In the genomic region with DNA sequence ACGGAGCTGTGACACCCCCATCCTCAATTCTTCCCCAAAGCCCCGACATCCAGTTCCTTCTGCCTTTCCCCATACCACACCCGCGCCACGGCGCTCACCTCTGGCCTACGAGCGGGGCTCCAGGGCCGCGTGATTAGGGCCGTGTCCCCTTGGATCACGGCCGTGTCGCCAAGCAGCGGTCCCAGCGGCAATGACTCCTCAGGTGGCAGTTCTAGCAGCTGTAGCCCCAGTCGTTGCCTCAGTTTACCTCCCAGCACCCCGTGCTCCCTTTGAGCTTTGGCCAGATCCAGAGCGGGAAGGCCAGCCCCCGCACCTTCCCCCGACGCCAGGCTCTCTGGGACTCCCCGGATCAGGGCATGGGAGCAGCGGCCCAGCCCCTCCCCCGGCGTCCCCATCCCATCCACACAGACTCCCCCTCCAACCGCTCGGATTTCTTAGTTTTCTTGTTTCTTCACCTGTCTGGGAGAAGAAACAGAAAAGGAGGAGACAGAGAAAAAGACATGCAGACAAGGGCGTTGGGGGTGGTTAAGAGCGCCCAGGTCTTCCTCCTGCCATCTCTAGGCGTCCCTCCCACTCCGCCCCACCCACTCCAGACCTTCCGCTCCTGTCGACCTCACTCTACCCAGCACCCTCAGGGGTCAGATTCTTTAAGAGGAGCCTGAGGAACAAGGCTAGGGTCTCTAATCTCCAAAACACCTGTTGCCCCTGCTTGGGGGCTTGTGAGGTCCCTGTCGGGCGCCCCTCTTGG, we compare ENCODE assay signal across 8 cellular contexts. TPM values are rescaled to one million over a fixed set of nuclear protein-coding genes. Genes with fewer than 3 reads are reported as not detected.
DNase-seq lines count a peak whose midpoint lies in the region; ATAC-seq and TF ChIP-seq lines count a peak whose summit lies in the region.

A gene with protein sequence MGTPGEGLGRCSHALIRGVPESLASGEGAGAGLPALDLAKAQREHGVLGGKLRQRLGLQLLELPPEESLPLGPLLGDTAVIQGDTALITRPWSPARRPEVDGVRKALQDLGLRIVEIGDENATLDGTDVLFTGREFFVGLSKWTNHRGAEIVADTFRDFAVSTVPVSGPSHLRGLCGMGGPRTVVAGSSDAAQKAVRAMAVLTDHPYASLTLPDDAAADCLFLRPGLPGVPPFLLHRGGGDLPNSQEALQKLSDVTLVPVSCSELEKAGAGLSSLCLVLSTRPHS (minus strand): TSS at position 533 of the 748 bp plus-strand sequence. CDS start 138 bp downstream, at position 395.

- peaks cover 23% of the 10 kb centered on the region for H3K4me1 ChIP-seq in KMS-11 (ENCODE audit: low read depth, poor library complexity, severe bottlenecking)
- peaks cover 72% of the 10 kb centered on the region for H3K4me1 ChIP-seq in lower lobe of right lung
- peaks cover 24 to 45% of the 10 kb centered on the region in 2 donors for H3K4me1 ChIP-seq in thyroid gland

- TF ChIP-seq POLR2A in thyroid gland (IDR thresholded peaks at IDR 0.05), result no peak

- no peaks in the 10 kb centered on the region for H3K9me3 ChIP-seq in lower lobe of right lung
- H3K9me3 ChIP-seq in thyroid gland, result no peaks in the 10 kb centered on the region

- intact Hi-C loops in lower lobe of right lung (cut with DNase I) (no loop called here), thyroid gland (cut with DNase I) (loop anchor here (10.0 kb wide), 1 partner anchor 106 kb away; no protein-coding TSS in a partner anchor)

- peak within 1 kb of the TSS; percentile 52 for H3K4me2 ChIP-seq in KMS-11

- 9 to 11% methylated on average over 29 to 34 of the region's 36 CpGs for WGBS in thyroid gland, 2 donors

- H3K27me3 ChIP-seq in KMS-11 (ENCODE audit: insufficient read depth, low read depth) (no peaks in the 10 kb centered on the region), lower lobe of right lung (ENCODE audit: low read depth) (no peaks in the 10 kb centered on the region), thyroid gland (no peaks in the 10 kb centered on the region)

- TF ChIP-seq CTCF in C4-2B (conservative IDR thresholded peaks at IDR 0.05), result peak; percentile 81
- TF ChIP-seq CTCF in KMS-11 (conservative IDR thresholded peaks at IDR 0.05; ENCODE audit: low read depth, low read length), result peak; percentile 91
- peak; percentile 70 for TF ChIP-seq CTCF in lower lobe of right lung (IDR thresholded peaks at IDR 0.05)
- TF ChIP-seq CTCF in thyroid gland (IDR thresholded peaks at IDR 0.05), result no peak

- H2AFZ ChIP-seq in KMS-11 (ENCODE audit: low read depth), result peak within 1 kb of the TSS; percentile 65

- H3K9ac ChIP-seq in KMS-11, result no peak within 1 kb of the TSS; the same call in 1 of the 2 replicates

- H3K27ac ChIP-seq in C4-2B, result peak within 1 kb of the TSS; percentile 68
- no peak within 1 kb of the TSS for H3K27ac ChIP-seq in KMS-11
- peak within 1 kb of the TSS; percentile 97 for H3K27ac ChIP-seq in caudate nucleus (ENCODE audit: low read depth, low read length)
- H3K27ac ChIP-seq in lower lobe of right lung, result peak within 1 kb of the TSS; percentile 93
- peak within 1 kb of the TSS; percentile 82 to 98 (median 93) for H3K27ac ChIP-seq in thyroid gland

- H4K20me1 ChIP-seq in KMS-11 (ENCODE audit: insufficient read depth), result no peaks in the 10 kb centered on the region

- peak; percentile 43 to 51 for ATAC-seq in lower lobe of right lung
- ATAC-seq in HG02763 (IDR thresholded peaks at IDR 0.05; ENCODE audit: unreplicated experiment), result no peak

- H3K36me3 ChIP-seq in KMS-11 (ENCODE audit: insufficient read depth) (peaks cover 7% of the 10 kb centered on the region; the same call in 1 of the 2 replicates), lower lobe of right lung (peaks cover 59% of the 10 kb centered on the region), thyroid gland (peaks cover 33 to 37% of the 10 kb centered on the region in 2 donors)

- DNase-seq in caudate nucleus (lab: John Stamatoyannopoulos, UW) (peak in 1 of 61 donors; percentile 48), lower lobe of right lung (peak; percentile 59), thyroid gland (peak in 1 of 2 donors; percentile 29), RPMI8226 (no peak), putamen (ENCODE audit: low spot score) (no peak)

- H3K79me2 ChIP-seq in KMS-11 (ENCODE audit: insufficient read depth, low read depth), result peaks cover 8% of the 10 kb centered on the region; the same call in 1 of the 2 replicates

- H3K4me3 ChIP-seq in KMS-11 (IDR thresholded peaks at IDR 0.05; ENCODE audit: insufficient read depth, low read depth, low read length), result peak within 1 kb of the TSS; percentile 35
- peak within 1 kb of the TSS; percentile 91 for H3K4me3 ChIP-seq in lower lobe of right lung
- H3K4me3 ChIP-seq in thyroid gland (replicated peaks in 1 of 3), result peak within 1 kb of the TSS; percentile 55 to 84 (median 62)

RNA-seq across cellular contexts. Expression of the gene that starts here (rescaled TPM):
- total RNA-seq in lower lobe of right lung, result 67.0 TPM
- total RNA-seq in thyroid gland, result 100 to 1,000 TPM in 3 of 4 donors, 10 to 100 TPM in 1; 99.9 to 117 (median 114) TPM

Comparison
In these comparisons a context has a peak if more than half of its experiments do, and no peak if none do; other contexts are left out.
1. CTCF ChIP-seq: peak in C4-2B (single experiment), KMS-11 (single experiment) and lower lobe of right lung (single experiment); none in thyroid gland (0 of 6).
2. H3K4me3 ChIP-seq: peak in every context shown above with its lines; median percentile 91 in lower lobe of right lung; 62 in thyroid gland; 35 in KMS-11.